In the genomic region with DNA sequence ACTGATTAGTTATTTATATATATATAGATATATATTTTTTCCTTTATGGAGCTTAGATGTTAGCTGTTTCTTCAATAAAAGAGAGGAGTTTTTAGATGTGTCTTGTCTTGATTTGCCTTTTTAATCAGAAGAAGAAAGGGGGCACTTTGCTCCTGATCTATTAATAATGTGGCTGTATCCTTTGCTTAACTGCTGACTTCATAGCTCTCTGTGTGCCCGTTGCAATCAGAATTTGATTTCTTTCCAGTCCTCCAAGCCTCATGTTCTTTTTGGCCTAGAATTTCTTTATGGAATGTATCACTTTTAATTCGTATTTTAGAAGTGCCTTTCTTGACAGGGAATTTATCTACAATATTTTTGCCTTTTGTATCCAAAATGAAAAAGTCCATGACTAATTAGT, we compare ENCODE assay signal across 20 cellular contexts.
DNase-seq lines count a peak whose midpoint lies in the region; ATAC-seq and TF ChIP-seq lines count a peak whose summit lies in the region.
"Had no signal": no experiment of that assay in that cellular context is flagged by ENCODE, and none has a peak within 500 bp of the region (broad histone marks: within the 10 kb centered on the region; RNA-seq: fewer than 3 reads in every experiment).

No MANE protein-coding gene starts in this region.

- peaks cover 0 to 10% of the 10 kb centered on the region in 2 donors for H3K4me1 ChIP-seq in ascending aorta
- peaks cover 4% of the 10 kb centered on the region for H3K4me1 ChIP-seq in right cardiac atrium (ENCODE audit: control insufficient read depth, insufficient read depth, low read length)
- peaks cover 13% of the 10 kb centered on the region for H3K4me1 ChIP-seq in testis
- H3K4me1 ChIP-seq: HAP-1 had no signal

- 22% methylated on average over 2 of the region's 2 CpGs for WGBS in right cardiac atrium
- WGBS in testis, 2 donors = 24 to 53% methylated on average over 2 of the region's 2 CpGs

- H3K36me3 ChIP-seq in ascending aorta (no peaks in the 10 kb centered on the region), testis (ENCODE audit: low read depth, missing control alignments) (no peaks in the 10 kb centered on the region)
- H3K36me3 ChIP-seq: HAP-1 had no signal

- H3K9me3 ChIP-seq in ascending aorta (no peaks in the 10 kb centered on the region), right cardiac atrium (ENCODE audit: control insufficient read depth, low read length) (no peaks in the 10 kb centered on the region), testis (no peaks in the 10 kb centered on the region)
- H3K9me3 ChIP-seq: HAP-1 had no signal

- TF ChIP-seq CTCF in ascending aorta (IDR thresholded peaks at IDR 0.05) (no peak), fibroblast of the aortic adventitia (IDR thresholded peaks at IDR 0.05; ENCODE audit: insufficient read depth, low read length) (no peak), testis (IDR thresholded peaks at IDR 0.05) (no peak)

- intact Hi-C loops in ascending aorta (cut with DNase I) (no loop called here), right cardiac atrium (cut with DNase I) (no loop called here), testis (cut with DNase I; ENCODE audit: low total_unique reads) (no loop called here)

- no peak for TF ChIP-seq POLR2A in testis (IDR thresholded peaks at IDR 0.05)

- ATAC-seq in right cardiac atrium (peak; percentile 62 to 80), HG03175 (IDR thresholded peaks at IDR 0.05; ENCODE audit: unreplicated experiment) (no peak)
- ATAC-seq: K562 had no signal

- DNase-seq in ascending aorta (ENCODE audit: low spot score in 2 of 2) (no peak), fibroblast of the aortic adventitia (ENCODE audit: low read depth) (peak; percentile 13), right cardiac atrium (no peak), testis (peak; percentile 36), glomerular visceral epithelial cell (ENCODE audit: extremely low spot score) (no peak), NCI-H2081 treated with DMSO at 0.1 percent for 48 hours (lab: John Stamatoyannopoulos, UW) (no peak), A172 (ENCODE audit: low spot score) (no peak)
- DNase-seq: DMS 273 treated with DMSO at 0.1 percent for 48 hours, DND-41, GM23248, NCI-H1105, NCI-H2107, NCI-H524, NCI-H82, OCI-M1, SHP77 treated with DMSO at 0.1 percent for 48 hours, SK-N-SH had no signal

- peak overlapping the region; percentile 38 to 52 for H3K27ac ChIP-seq in ascending aorta
- no peak overlapping the region for H3K27ac ChIP-seq in right cardiac atrium (ENCODE audit: low read length)
- peak overlapping the region; percentile 18 to 55 for H3K27ac ChIP-seq in testis
- H3K27ac ChIP-seq: GM23248 had no signal

- H3K4me3 ChIP-seq in ascending aorta (no peak overlapping the region), fibroblast of the aortic adventitia (ENCODE audit: low read depth, low read length) (no peak overlapping the region), right cardiac atrium (ENCODE audit: low read length) (no peak overlapping the region), testis (no peak overlapping the region)
- H3K4me3 ChIP-seq: GM23248, HAP-1, K562 had no signal

- H3K27me3 ChIP-seq in ascending aorta (no peaks in the 10 kb centered on the region), right cardiac atrium (ENCODE audit: control insufficient read depth, insufficient read depth) (no peaks in the 10 kb centered on the region), testis (no peaks in the 10 kb centered on the region)

Comparison
In these comparisons a context has a peak if more than half of its experiments do, and no peak if none do; other contexts are left out.
1. DNase-seq: peak in fibroblast of the aortic adventitia (single experiment) and testis (single experiment); none in ascending aorta (0 of 2), right cardiac atrium (0 of 3), glomerular visceral epithelial cell (single experiment), NCI-H2081 treated with DMSO at 0.1 percent for 48 hours (single experiment) and A172 (single experiment).